ENCODE assay signal across 14 cellular contexts in genomic region chr17:10171581-10171981, GRCh38. TPM values are rescaled to one million over a fixed set of nuclear protein-coding genes. Genes with fewer than 3 reads are reported as not detected.
DNase-seq lines count a peak whose midpoint lies in the region; ATAC-seq and TF ChIP-seq lines count a peak whose summit lies in the region.
"Had no signal": no experiment of that assay in that cellular context is flagged by ENCODE, and none has a peak within 500 bp of the region (broad histone marks: within the 10 kb centered on the region; RNA-seq: fewer than 3 reads in every experiment).

No MANE protein-coding gene starts in this region.

- POLR2A ChIA-PET in CD8-positive, alpha-beta T cell (lab: Charles Lee), result interaction anchor here (1.0 to 1.1 kb wide), 2 partner anchors 53 to 1341 kb away, joined by 3 read pairs; no protein-coding TSS in a partner anchor
- POLR2A ChIA-PET in naive thymus-derived CD8-positive, alpha-beta T cell (lab: Charles Lee), result no interaction called here

- H3K4me1 Mint-ChIP-seq in CD8-positive, alpha-beta T cell (ENCODE audit: low read depth), result peaks cover 22% of the 10 kb centered on the region
- H3K4me1 Mint-ChIP-seq in naive thymus-derived CD8-positive, alpha-beta T cell, result peaks cover 11 to 56% (median 18%) of the 10 kb centered on the region in 4 donors
- peaks cover 31% of the 10 kb centered on the region for H3K4me1 Mint-ChIP-seq in endodermal cell

- H3K4me1 ChIP-seq in CD8-positive, alpha-beta T cell (ENCODE audit: insufficient read depth, low read length), result peaks cover 12% of the 10 kb centered on the region
- peaks cover 10% of the 10 kb centered on the region for H3K4me1 ChIP-seq in endodermal cell (ENCODE audit: control insufficient read depth, insufficient read depth, low read length)
- H3K4me1 ChIP-seq: HAP-1, psoas muscle had no signal

- no peaks in the 10 kb centered on the region for H3K27me3 ChIP-seq in CD8-positive, alpha-beta T cell (ENCODE audit: insufficient read depth, low read length)
- H3K27me3 ChIP-seq in endodermal cell (ENCODE audit: control insufficient read depth, insufficient read depth, low read length, poor library complexity, severe bottlenecking), result no peaks in the 10 kb centered on the region

- no peaks in the 10 kb centered on the region for H3K36me3 ChIP-seq in CD8-positive, alpha-beta T cell (ENCODE audit: insufficient read depth, low read length)
- H3K36me3 ChIP-seq in endodermal cell (ENCODE audit: control insufficient read depth, insufficient read depth, low read length), result no peaks in the 10 kb centered on the region
- H3K36me3 ChIP-seq: HAP-1 had no signal

- H3K4me3 ChIP-seq in CD8-positive, alpha-beta T cell (ENCODE audit: low read depth, low read length), result no peak overlapping the region
- H3K4me3 ChIP-seq in endodermal cell (ENCODE audit: low read length), result no peak overlapping the region
- H3K4me3 ChIP-seq: HAP-1, psoas muscle had no signal

- no peaks in the 10 kb centered on the region for H3K9me3 ChIP-seq in CD8-positive, alpha-beta T cell (ENCODE audit: low read length)
- peaks cover 6% of the 10 kb centered on the region for H3K9me3 ChIP-seq in endodermal cell (ENCODE audit: control insufficient read depth, low read length)
- H3K9me3 ChIP-seq: HAP-1, psoas muscle had no signal

- DNase-seq in CD8-positive, alpha-beta T cell, result no peak
- peak; percentile 80 for DNase-seq in amniotic epithelial cell (ENCODE audit: low read depth)
- peak in 1 of 10 donors; percentile 27 for DNase-seq in naive thymus-derived CD8-positive, alpha-beta T cell
- no peak for DNase-seq in GM19238 (ENCODE audit: insufficient read length, low spot score)
- no peak for DNase-seq in activated naive CD4-positive, alpha-beta T cell treated with anti-CD3 and anti-CD28 coated beads, Interleukin-2, amount 50 U/mL, for 72 hours (ENCODE audit: low spot score in 2 of 2)
- no peak for DNase-seq in pons (ENCODE audit: low spot score)
- DNase-seq in endodermal cell, result no peak
- DNase-seq: activated T-cell treated with anti-CD3 and anti-CD28 coated beads for 4 hours, NCI-H2029 had no signal

- peak; percentile 61 for ATAC-seq in CD8-positive, alpha-beta T cell
- ATAC-seq in GM21381 (IDR thresholded peaks at IDR 0.05; ENCODE audit: unreplicated experiment), result peak; percentile 24
- peak in 1 of 2 donors; percentile 84 for ATAC-seq in naive thymus-derived CD8-positive, alpha-beta T cell
- ATAC-seq in activated naive CD4-positive, alpha-beta T cell treated with anti-CD3 and anti-CD28 coated beads, Interleukin-2, amount 50 U/mL, for 72 hours, result no peak
- ATAC-seq: left lobe of liver, psoas muscle had no signal

- H3K36me3 Mint-ChIP-seq in CD8-positive, alpha-beta T cell, result no peaks in the 10 kb centered on the region
- H3K36me3 Mint-ChIP-seq in naive thymus-derived CD8-positive, alpha-beta T cell, result no peaks in the 10 kb centered on the region
- H3K36me3 Mint-ChIP-seq in activated naive CD4-positive, alpha-beta T cell treated with anti-CD3 and anti-CD28 coated beads, Interleukin-2, amount 50 U/mL, for 72 hours, result no peaks in the 10 kb centered on the region
- no peaks in the 10 kb centered on the region for H3K36me3 Mint-ChIP-seq in endodermal cell (ENCODE audit: low read depth)

- peak overlapping the region; percentile 5 for H3K27ac Mint-ChIP-seq in CD8-positive, alpha-beta T cell
- peak overlapping the region in 5 of 10 donors; percentile 14 to 77 (median 64) for H3K27ac Mint-ChIP-seq in naive thymus-derived CD8-positive, alpha-beta T cell
- no peak overlapping the region for H3K27ac Mint-ChIP-seq in activated naive CD4-positive, alpha-beta T cell treated with anti-CD3 and anti-CD28 coated beads, Interleukin-2, amount 50 U/mL, for 72 hours
- H3K27ac Mint-ChIP-seq in endodermal cell, result no peak overlapping the region
- H3K27ac Mint-ChIP-seq: T-helper 2 cell treated with Interferon-gamma antibody and Interleukin-4, amounts not matched to agents 5 μg/mL and 100 μg/mL, for 36 hours had no signal

- TF ChIP-seq CTCF in CD8-positive, alpha-beta T cell (IDR thresholded peaks at IDR 0.05), result no peak
- TF ChIP-seq CTCF in endodermal cell (conservative IDR thresholded peaks at IDR 0.05), result no peak

- H3K9ac ChIP-seq in endodermal cell (ENCODE audit: extremely low read depth, low read length, poor library complexity, severe bottlenecking), result no peak overlapping the region

- no peaks in the 10 kb centered on the region for H3K9me3 Mint-ChIP-seq in CD8-positive, alpha-beta T cell
- H3K9me3 Mint-ChIP-seq in naive thymus-derived CD8-positive, alpha-beta T cell, result no peaks in the 10 kb centered on the region
- H3K9me3 Mint-ChIP-seq in activated naive CD4-positive, alpha-beta T cell treated with anti-CD3 and anti-CD28 coated beads, Interleukin-2, amount 50 U/mL, for 72 hours, result peaks cover 3 to 5% of the 10 kb centered on the region in 2 donors
- H3K9me3 Mint-ChIP-seq in endodermal cell, result peaks cover 4% of the 10 kb centered on the region
- H3K9me3 Mint-ChIP-seq: T-helper 2 cell treated with Interferon-gamma antibody and Interleukin-4, amounts not matched to agents 5 μg/mL and 100 μg/mL, for 36 hours had no signal

- no peak overlapping the region for H3K27ac ChIP-seq in CD8-positive, alpha-beta T cell (ENCODE audit: low read depth, low read length)
- H3K27ac ChIP-seq in endodermal cell (ENCODE audit: low read depth, low read length), result no peak overlapping the region
- H3K27ac ChIP-seq: psoas muscle had no signal

- intact Hi-C loops in CD8-positive, alpha-beta T cell (cut with DNase I, micrococcal nuclease), result no loop called here

- WGBS in endodermal cell (ENCODE audit: insufficient coverage in 1 of 2, insufficient read length in 1 of 2), 2 experiments, result 58 to 69% methylated on average over 6 of the region's 6 CpGs

- peaks cover 15% of the 10 kb centered on the region for H3K27me3 Mint-ChIP-seq in CD8-positive, alpha-beta T cell (ENCODE audit: low read depth)
- peaks cover 3 to 33% (median 18%) of the 10 kb centered on the region in 5 donors for H3K27me3 Mint-ChIP-seq in naive thymus-derived CD8-positive, alpha-beta T cell
- H3K27me3 Mint-ChIP-seq in endodermal cell (ENCODE audit: insufficient read depth), result peaks cover 7% of the 10 kb centered on the region

- peak overlapping the region; percentile 6 for H3K4me3 Mint-ChIP-seq in CD8-positive, alpha-beta T cell
- H3K4me3 Mint-ChIP-seq in naive thymus-derived CD8-positive, alpha-beta T cell, result peak overlapping the region in 7 of 10 donors; percentile 3 to 50 (median 20)
- H3K4me3 Mint-ChIP-seq in endodermal cell, result no peak overlapping the region
- H3K4me3 Mint-ChIP-seq: T-helper 2 cell treated with Interferon-gamma antibody and Interleukin-4, amounts not matched to agents 5 μg/mL and 100 μg/mL, for 36 hours had no signal

- CTCF ChIA-PET in CD8-positive, alpha-beta T cell (lab: Charles Lee), result interaction anchor here (1.5 kb wide), 1 partner anchor 55 kb away, joined by 3 read pairs; no protein-coding TSS in a partner anchor

RNA-seq across cellular contexts. Expression of gene GAS7, which starts 26.8 kb away (rescaled TPM):
- total RNA-seq in CD8-positive, alpha-beta T cell, result 1 to 10 TPM; 2.9 to 4.2 TPM
- total RNA-seq in naive thymus-derived CD8-positive, alpha-beta T cell, result 1 to 10 TPM; 1.6 to 2.1 TPM
- polyA plus RNA-seq in naive thymus-derived CD8-positive, alpha-beta T cell, result 1 to 10 TPM in 1 of 3 donors, under 1 TPM in 1, not detected in 1; 0.05 to 1.1 TPM
- total RNA-seq in activated naive CD4-positive, alpha-beta T cell treated with anti-CD3 and anti-CD28 coated beads, Interleukin-2, amount 50 U/mL, for 72 hours, result 1 to 10 TPM in 1 of 2 donors, under 1 TPM in 1; 0.35 to 2.9 TPM
- total RNA-seq in endodermal cell, result 10 to 100 TPM in 1 of 2 donors, 1 to 10 TPM in 1; 8.6 to 14.7 TPM
- 7.1 TPM for polyA plus RNA-seq in endodermal cell (2013, experiment 1 of 2)
- polyA plus RNA-seq in endodermal cell (2013, experiment 2 of 2), result 7.9 TPM

Comparison
In these comparisons a context has a peak if more than half of its experiments do, and no peak if none do; other contexts are left out.
1. ATAC-seq: peak in CD8-positive, alpha-beta T cell (single experiment) and GM21381 (single experiment); none in activated naive CD4-positive, alpha-beta T cell treated with anti-CD3 and anti-CD28 coated beads, Interleukin-2, amount 50 U/mL, for 72 hours (0 of 2).